30 cellular contexts compared by ENCODE assay signal in the genomic region with DNA sequence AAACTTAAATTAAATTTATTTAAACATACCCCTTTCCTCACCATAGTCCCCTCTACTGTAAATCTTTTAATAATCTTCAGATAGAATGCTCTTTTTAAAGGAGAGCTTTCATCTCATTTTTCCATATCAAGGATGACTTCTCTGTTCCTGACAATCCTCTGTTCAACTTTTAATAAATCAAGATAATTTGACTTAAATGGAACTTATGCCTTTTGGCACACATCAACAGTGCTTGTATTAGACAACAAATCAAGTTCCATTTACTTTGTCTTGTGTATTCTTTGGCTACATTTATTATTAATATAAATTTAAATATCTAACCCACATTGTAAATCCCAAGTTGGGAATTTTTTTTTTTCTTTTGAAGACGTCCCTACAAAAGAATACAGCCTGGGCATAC. TPM values are rescaled to one million over a fixed set of nuclear protein-coding genes. Genes with fewer than 3 reads are reported as not detected.
"Had no signal": no experiment of that assay in that cellular context is flagged by ENCODE, and none has a peak within 500 bp of the region (broad histone marks: within the 10 kb centered on the region; RNA-seq: fewer than 3 reads in every experiment).

No MANE protein-coding gene starts in this region.

- H3K4me3 ChIP-seq: stomach, suprapubic skin, testis, thoracic aorta, thyroid gland, tibial artery, tibial nerve, transverse colon, upper lobe of left lung, upper lobe of right lung, uterus, vagina had no signal

- H3K4me1 Mint-ChIP-seq: stimulated activated effector memory CD8-positive, alpha-beta T cell treated with anti-CD3 and anti-CD28 coated beads, Interleukin-12 subunit alpha, Interleukin-12 subunit beta, amount 100 ng/mL, for 72 hours; stimulated activated naive B cell treated with anti-CD40 and anti-IgM and Interleukin-4, amounts not matched to agents 10 μg/mL and 1 μg/mL and 100 μg/mL, for 72 hours; stimulated activated naive CD8-positive, alpha-beta T cell treated with anti-CD3 and anti-CD28 coated beads, Interleukin-15, amount 100 ng/mL, for 72 hours had no signal

- H3K27me3 Mint-ChIP-seq: stimulated activated memory B cell treated with anti-CD40 and anti-IgM and Interleukin-4, amounts not matched to agents 10 μg/mL and 1 μg/mL and 100 μg/mL, for 72 hours; stimulated activated naive CD8-positive, alpha-beta T cell treated with anti-CD3 and anti-CD28 coated beads, Interleukin-15, Interleukin-2, amounts not matched to agents 100 ng/mL and 50 ng/mL, for 24 hours; type B pancreatic cell had no signal

- H3K36me3 Mint-ChIP-seq: stimulated activated effector memory CD8-positive, alpha-beta T cell treated with anti-CD3 and anti-CD28 coated beads, Interleukin-12 subunit alpha, Interleukin-12 subunit beta, amount 100 ng/mL, for 72 hours; stimulated activated memory B cell treated with anti-CD40 and anti-IgM and Interleukin-4, amounts not matched to agents 10 μg/mL and 1 μg/mL and 100 μg/mL, for 72 hours; stimulated activated naive B cell treated with anti-CD40 and anti-IgM and Interleukin-4, amounts not matched to agents 10 μg/mL and 1 μg/mL and 100 μg/mL, for 72 hours; type B pancreatic cell had no signal

- H3K4me1 ChIP-seq: suprapubic skin, testis, upper lobe of left lung, upper lobe of right lung, uterus had no signal

- H3K9me3 ChIP-seq: stomach, suprapubic skin, testis, thoracic aorta, thyroid gland, tibial artery, tibial nerve, transverse colon, upper lobe of left lung, upper lobe of right lung, uterus, vagina had no signal

- H3K36me3 ChIP-seq: stomach, suprapubic skin, thoracic aorta, thyroid gland, tibial artery, tibial nerve, transverse colon, upper lobe of left lung, upper lobe of right lung, uterus, vagina had no signal

- H3K9me3 Mint-ChIP-seq: stimulated activated effector memory CD8-positive, alpha-beta T cell treated with anti-CD3 and anti-CD28 coated beads, Interleukin-12 subunit alpha, Interleukin-12 subunit beta, amount 100 ng/mL, for 72 hours; stimulated activated naive CD8-positive, alpha-beta T cell treated with anti-CD3 and anti-CD28 coated beads, Interleukin-15, amount 100 ng/mL, for 72 hours; stimulated activated naive CD8-positive, alpha-beta T cell treated with anti-CD3 and anti-CD28 coated beads, Interleukin-15, Interleukin-2, amounts not matched to agents 100 ng/mL and 50 ng/mL, for 24 hours; type B pancreatic cell had no signal

- H3K27me3 ChIP-seq: stomach, suprapubic skin, testis, thyroid gland, tibial artery, tibial nerve, transverse colon, upper lobe of left lung, upper lobe of right lung, uterus, vagina had no signal

- H3K27ac Mint-ChIP-seq: stimulated activated effector memory CD8-positive, alpha-beta T cell treated with anti-CD3 and anti-CD28 coated beads, Interleukin-12 subunit alpha, Interleukin-12 subunit beta, amount 100 ng/mL, for 72 hours; stimulated activated memory B cell treated with anti-CD40 and anti-IgM and Interleukin-4, amounts not matched to agents 10 μg/mL and 1 μg/mL and 100 μg/mL, for 72 hours; stimulated activated naive B cell treated with anti-CD40 and anti-IgM and Interleukin-4, amounts not matched to agents 10 μg/mL and 1 μg/mL and 100 μg/mL, for 72 hours; stimulated activated naive CD8-positive, alpha-beta T cell treated with anti-CD3 and anti-CD28 coated beads, Interleukin-15, Interleukin-2, amounts not matched to agents 100 ng/mL and 50 ng/mL, for 24 hours; type B pancreatic cell had no signal

- H3K27ac ChIP-seq: stomach, suprapubic skin, testis, thoracic aorta, thyroid gland, tibial artery, tibial nerve, transverse colon, upper lobe of left lung, upper lobe of right lung, uterus, vagina had no signal

- ATAC-seq: stimulated activated effector memory CD8-positive, alpha-beta T cell treated with anti-CD3 and anti-CD28 coated beads, Interleukin-12 subunit alpha, Interleukin-12 subunit beta, amount 100 ng/mL, for 72 hours; stimulated activated memory B cell treated with anti-CD40 and anti-IgM and Interleukin-4, amounts not matched to agents 10 μg/mL and 1 μg/mL and 100 μg/mL, for 72 hours; stimulated activated naive B cell treated with anti-CD40 and anti-IgM and Interleukin-4, amounts not matched to agents 10 μg/mL and 1 μg/mL and 100 μg/mL, for 72 hours; stimulated activated naive CD8-positive, alpha-beta T cell treated with anti-CD3 and anti-CD28 coated beads, Interleukin-15, amount 100 ng/mL, for 72 hours; stimulated activated naive CD8-positive, alpha-beta T cell treated with anti-CD3 and anti-CD28 coated beads, Interleukin-15, Interleukin-2, amounts not matched to agents 100 U/mL and 50 U/mL, for 24 hours; upper lobe of right lung had no signal

- H3K4me3 Mint-ChIP-seq: stimulated activated effector memory CD8-positive, alpha-beta T cell treated with anti-CD3 and anti-CD28 coated beads, Interleukin-12 subunit alpha, Interleukin-12 subunit beta, amount 100 ng/mL, for 72 hours; stimulated activated memory B cell treated with anti-CD40 and anti-IgM and Interleukin-4, amounts not matched to agents 10 μg/mL and 1 μg/mL and 100 μg/mL, for 72 hours; stimulated activated naive B cell treated with anti-CD40 and anti-IgM and Interleukin-4, amounts not matched to agents 10 μg/mL and 1 μg/mL and 100 μg/mL, for 72 hours; stimulated activated naive CD8-positive, alpha-beta T cell treated with anti-CD3 and anti-CD28 coated beads, Interleukin-15, amount 100 ng/mL, for 72 hours; stimulated activated naive CD8-positive, alpha-beta T cell treated with anti-CD3 and anti-CD28 coated beads, Interleukin-15, Interleukin-2, amounts not matched to agents 100 ng/mL and 50 ng/mL, for 24 hours; type B pancreatic cell had no signal

- DNase-seq: stimulated activated CD4-positive, alpha-beta T cell treated with anti-CD3 and anti-CD28 coated beads, Interleukin-2, amount 100 ng/mL, for 48 hours; stimulated activated CD4-positive, alpha-beta T cell treated with anti-CD3 and anti-CD28 coated beads, Interleukin-4, amount 100 ng/mL, for 1 hour; stimulated activated CD4-positive, alpha-beta T cell treated with anti-CD3 and anti-CD28 coated beads, Interleukin-4, amount 100 ng/mL, for 24 hours; stimulated activated CD4-positive, alpha-beta T cell treated with anti-CD3 and anti-CD28 coated beads, Interleukin-4, amount 100 ng/mL, for 4 hours; stimulated activated CD8-positive, alpha-beta memory T cell treated with anti-CD3 and anti-CD28 coated beads, Interleukin-4, amount 100 ng/mL, for 48 hours; stimulated activated naive B cell treated with anti-CD40 and anti-IgM and Interleukin-4, amounts not matched to agents 10 μg/mL and 1 μg/mL and 100 μg/mL, for 72 hours; stimulated activated naive CD4-positive, alpha-beta T cell; stimulated activated naive CD4-positive, alpha-beta T cell treated with Interleukin-2 at 50 U/mL for 16 hours; stimulated activated naive CD8-positive, alpha-beta T cell treated with anti-CD3 and anti-CD28 coated beads, Interleukin-15, amount 100 ng/mL, for 72 hours; stimulated activated naive CD8-positive, alpha-beta T cell treated with anti-CD3 and anti-CD28 coated beads, Interleukin-15, Interleukin-2, amounts not matched to agents 100 U/mL and 50 U/mL, for 24 hours; stomach; substantia nigra; testis; thyroid gland; tibial artery; transverse colon; trophoblast cell; upper lobe of left lung; upper lobe of right lung; uterus had no signal

RNA-seq across cellular contexts. Expression of a gene that starts 42.7 kb away (rescaled TPM):
- total RNA-seq: stomach, temporal lobe, thoracic aorta, tibial nerve, transverse colon, upper lobe of left lung, upper lobe of right lung, urinary bladder, uterus had no signal
- polyA plus RNA-seq: urinary bladder had no signal
